In the genomic region with DNA sequence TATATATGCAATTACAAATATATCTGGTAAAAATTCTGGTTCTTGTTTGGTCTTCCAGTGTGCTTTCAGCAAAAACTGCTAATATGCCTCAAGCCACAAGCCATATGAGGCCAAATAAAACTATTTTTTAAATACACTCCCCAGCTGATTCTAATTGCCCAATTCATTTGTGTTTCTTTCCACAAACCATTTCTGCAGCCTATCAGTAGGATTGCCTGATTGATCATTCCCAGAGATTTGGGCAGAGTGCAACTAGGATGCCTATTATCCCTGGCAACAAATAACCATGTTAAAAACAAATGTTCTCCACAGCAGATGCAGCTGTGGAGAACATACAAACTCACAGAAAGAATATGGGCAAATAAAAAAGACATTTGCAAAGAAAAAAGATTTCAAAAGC, we compare ENCODE assay signal across 15 cellular contexts.
DNase-seq lines count a peak whose midpoint lies in the region; ATAC-seq and TF ChIP-seq lines count a peak whose summit lies in the region.
"Had no signal": no experiment of that assay in that cellular context is flagged by ENCODE, and none has a peak within 500 bp of the region (broad histone marks: within the 10 kb centered on the region; RNA-seq: fewer than 3 reads in every experiment).

No MANE protein-coding gene starts in this region.

- CTCF ChIA-PET in MCF 10A (lab: Yijun Ruan, JAX), result interaction anchor here (0.9 to 1.7 kb wide), 5 partner anchors 15 to 166 kb away, joined by 3 to 5 read pairs (median 4); no protein-coding TSS in a partner anchor

- no peak overlapping the region for H3K4me3 Mint-ChIP-seq in MCF 10A (ENCODE audit: unreplicated experiment)
- H3K4me3 Mint-ChIP-seq: B cell; CD4-positive, alpha-beta T cell; IgD-negative memory B cell had no signal

- H3K36me3 Mint-ChIP-seq in MCF 10A (ENCODE audit: insufficient read depth, unreplicated experiment), result no peaks in the 10 kb centered on the region
- H3K36me3 Mint-ChIP-seq: IgD-negative memory B cell had no signal

- ATAC-seq in GM21723 (IDR thresholded peaks at IDR 0.05; ENCODE audit: unreplicated experiment), result no peak

- H3K27ac ChIP-seq in breast epithelium, result no peak overlapping the region
- 0 out of 2 replicates have a peak overlapping the region, but pooled peaks have one; percentile 12 for H3K27ac ChIP-seq in SK-N-MC
- H3K27ac ChIP-seq: 22Rv1 had no signal

- DNase-seq in MCF 10A (ENCODE audit: unreplicated experiment), result no peak
- no peak for DNase-seq in breast epithelium (ENCODE audit: low spot score in 2 of 2)
- no peak for DNase-seq in SK-N-MC (ENCODE audit: low read depth, low spot score)
- DNase-seq in fibroblast of peridontal ligament (ENCODE audit: extremely low read depth), result peak; percentile 72
- no peak for DNase-seq in ecto neural progenitor cell (ENCODE audit: low spot score)
- DNase-seq in stimulated activated naive CD4-positive, alpha-beta T cell (lab: John Stamatoyannopoulos, UW), result no peak
- DNase-seq: ACHN; C1 segment of cervical spinal cord; Calu3; CD4-positive, alpha-beta T cell; DMS 273 treated with DMSO at 0.1 percent for 48 hours had no signal

- H3K4me3 ChIP-seq in breast epithelium (no peak overlapping the region), SK-N-MC (no peak overlapping the region)

- H3K27ac Mint-ChIP-seq in MCF 10A (ENCODE audit: low read depth, unreplicated experiment), result peak overlapping the region; percentile 83
- H3K27ac Mint-ChIP-seq: B cell; CD4-positive, alpha-beta T cell; IgD-negative memory B cell had no signal

- no TSS peak for BruUV-seq in MCF 10A (replicated peaks; lab: Mats Ljungman, UMichigan)

- TF ChIP-seq POLR2A in breast epithelium (IDR thresholded peaks at IDR 0.05), result no peak

- no peaks in the 10 kb centered on the region for H3K27me3 ChIP-seq in breast epithelium

- H3K36me3 ChIP-seq in breast epithelium, result no peaks in the 10 kb centered on the region
- H3K36me3 ChIP-seq in SK-N-MC (ENCODE audit: insufficient read depth, low read length), result no peaks in the 10 kb centered on the region

- H3K9me3 ChIP-seq in breast epithelium (no peaks in the 10 kb centered on the region), SK-N-MC (ENCODE audit: low read depth, low read length) (no peaks in the 10 kb centered on the region)

- no peaks in the 10 kb centered on the region for H3K4me1 ChIP-seq in breast epithelium

- intact Hi-C loops in MCF 10A (cut with micrococcal nuclease) (loop anchor here (10.0 kb wide), 1 partner anchor 108 kb away; no protein-coding TSS in a partner anchor), breast epithelium (cut with DNase I; ENCODE audit: low total_unique reads) (no loop called here)

- no peak overlapping the region for H3K9ac ChIP-seq in SK-N-MC (ENCODE audit: insufficient read length)

- POLR2A ChIA-PET in MCF 10A (lab: Yijun Ruan, JAX), result interaction anchor here (0.7 to 2.4 kb wide), 9 partner anchors 9 to 162 kb away, joined by 3 to 9 read pairs (median 5); no protein-coding TSS in a partner anchor

- no peaks in the 10 kb centered on the region for H3K9me3 Mint-ChIP-seq in MCF 10A (ENCODE audit: unreplicated experiment)
- H3K9me3 Mint-ChIP-seq: CD4-positive, alpha-beta T cell; IgD-negative memory B cell had no signal

- TF ChIP-seq CTCF in MCF 10A (IDR thresholded peaks at IDR 0.05; ENCODE audit: unreplicated experiment) (no peak), breast epithelium (IDR thresholded peaks at IDR 0.05) (no peak)

- H3K4me1 Mint-ChIP-seq in MCF 10A (ENCODE audit: insufficient read depth, unreplicated experiment), result peaks cover 39% of the 10 kb centered on the region
- H3K4me1 Mint-ChIP-seq: B cell had no signal

- no peaks in the 10 kb centered on the region for H3K27me3 Mint-ChIP-seq in MCF 10A (ENCODE audit: insufficient read depth, unreplicated experiment)
